Comparison of ENCODE assay signal across 8 cellular contexts in the genomic region with DNA sequence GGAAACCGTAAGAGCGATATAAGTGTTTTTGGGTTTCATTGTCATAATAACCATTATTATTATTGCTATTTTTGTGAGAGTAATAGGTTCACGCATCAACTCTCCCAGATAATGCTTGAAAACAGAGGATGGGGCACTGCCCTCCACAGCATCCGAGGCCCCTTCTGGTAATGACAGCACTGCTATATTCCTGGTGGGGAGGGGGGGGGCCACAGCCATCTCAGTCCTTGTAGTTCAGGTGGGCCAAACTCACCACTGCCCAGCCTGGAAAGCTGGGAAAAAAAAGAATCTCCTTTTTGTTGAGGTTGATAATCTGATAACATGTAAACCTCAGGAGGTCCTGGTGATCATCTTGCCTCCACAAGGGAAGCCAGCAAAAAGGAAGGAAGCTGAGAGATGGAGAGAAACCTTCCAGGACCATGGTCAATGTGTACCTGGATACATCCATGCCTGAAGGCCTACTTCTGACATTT. TPM values are rescaled to one million over a fixed set of nuclear protein-coding genes. Genes with fewer than 3 reads are reported as not detected.
A peak's percentile ranks its signal among the peaks of the same experiment; 100 is the strongest.
DNase-seq lines count a peak whose midpoint lies in the region; ATAC-seq, FAIRE-seq and TF ChIP-seq lines count a peak whose summit lies in the region.

No MANE protein-coding gene starts in this region.

- H3K4me1 ChIP-seq in DND-41 (ENCODE audit: insufficient read depth, low read length) (peaks cover 23% of the 10 kb centered on the region), RWPE2 (ENCODE audit: insufficient read depth, poor library complexity, severe bottlenecking) (peaks cover 9% of the 10 kb centered on the region), esophagus squamous epithelium (peaks cover 5 to 20% (median 9%) of the 10 kb centered on the region in 3 donors)

- H3K4me3 ChIP-seq in DND-41 (ENCODE audit: low read depth in 1 of 2, low read length in 2 of 2) (peak overlapping the region; percentile 87 to 95; a peak in 3 of 4 replicates), RWPE2 (ENCODE audit: severe bottlenecking) (peak overlapping the region; percentile 94), esophagus squamous epithelium (peak overlapping the region; percentile 77 to 98 (median 90))

- 0 out of 2 replicates have a peak, but pooled peaks cover 5% of the 10 kb centered on the region for H4K20me1 ChIP-seq in DND-41 (ENCODE audit: insufficient read depth, low read length)

- intact Hi-C loops in esophagus squamous epithelium (cut with DNase I) (loop anchor here (5.0 to 10.0 kb wide), 2 partner anchors 61 to 318 kb away; no protein-coding TSS in a partner anchor), posterior vena cava (cut with DNase I) (loop anchor here in 1 of 2 donors (10.0 kb wide), 1 partner anchor 228 kb away; no protein-coding TSS in a partner anchor)

- peak overlapping the region; percentile 96 for H3K9ac ChIP-seq in DND-41 (ENCODE audit: low read depth, low read length)

- TF ChIP-seq POLR2A in esophagus squamous epithelium (IDR thresholded peaks at IDR 0.05) = no peak

- H3K4me2 ChIP-seq in DND-41 (ENCODE audit: insufficient read depth, low read length) = peak overlapping the region; percentile 95

- H3K36me3 ChIP-seq in DND-41 (ENCODE audit: insufficient read depth, low read length) (peaks cover 10% of the 10 kb centered on the region), RWPE2 (ENCODE audit: low read depth) (peaks cover 6% of the 10 kb centered on the region), esophagus squamous epithelium (no peaks in the 10 kb centered on the region)

- 93 to 97% methylated on average over 4 of the region's 4 CpGs for WGBS in esophagus squamous epithelium, 2 donors

- FAIRE-seq in D721Med (lab: Jason Lieb, UNC) = no peak

- H3K27ac ChIP-seq in DND-41 (ENCODE audit: low read length) (peak overlapping the region; percentile 94), RWPE2 (ENCODE audit: poor library complexity, severe bottlenecking) (peak overlapping the region; percentile 68), esophagus squamous epithelium (peak overlapping the region; percentile 95 to 98 (median 97))

- peak overlapping the region; percentile 95 for H2AFZ ChIP-seq in DND-41 (ENCODE audit: low read depth, low read length)

- H3K9me3 ChIP-seq in DND-41 (ENCODE audit: insufficient read depth, low read length, severe bottlenecking) (no peaks in the 10 kb centered on the region), RWPE2 (ENCODE audit: severe bottlenecking) (no peaks in the 10 kb centered on the region), esophagus squamous epithelium (no peaks in the 10 kb centered on the region)

- TF ChIP-seq CTCF in DND-41 (IDR thresholded peaks at IDR 0.05; ENCODE audit: borderline replicate concordance, extremely low read depth, low read length, poor library complexity, severe bottlenecking) (no peak), RWPE2 (IDR thresholded peaks at IDR 0.05; ENCODE audit: poor library complexity, severe bottlenecking) (no peak), esophagus squamous epithelium (IDR thresholded peaks at IDR 0.05) (no peak), GM20000 (IDR thresholded peaks at IDR 0.05; ENCODE audit: extremely low read depth, missing control alignments) (no peak), D721Med (IDR thresholded peaks at IDR 0.05; ENCODE audit: insufficient read depth, missing control alignments) (no peak)

- H3K79me2 ChIP-seq in DND-41 (ENCODE audit: insufficient read depth, low read length) = peaks cover 20% of the 10 kb centered on the region

- no peak for DNase-seq in DND-41
- DNase-seq in RWPE2 (ENCODE audit: low spot score) = no peak
- DNase-seq in esophagus squamous epithelium (lab: John Stamatoyannopoulos, UW) = no peak
- DNase-seq in posterior vena cava (ENCODE audit: low spot score) = peak; percentile 58
- no peak for DNase-seq in cerebellar nuclear complex (lab: John Stamatoyannopoulos, UW)
- DNase-seq in GM20000 (ENCODE audit: low spot score) = no peak
- no peak for DNase-seq in D721Med (ENCODE audit: insufficient read length, low spot score)

- H3K27me3 ChIP-seq in DND-41 (ENCODE audit: insufficient read depth, low read length, poor library complexity) = no peaks in the 10 kb centered on the region
- no peaks in the 10 kb centered on the region for H3K27me3 ChIP-seq in RWPE2 (ENCODE audit: insufficient read depth, poor library complexity, severe bottlenecking)
- no peaks in the 10 kb centered on the region for H3K27me3 ChIP-seq in esophagus squamous epithelium

- ATAC-seq in DND-41 (ENCODE audit: insufficient read depth, low read depth) (no peak), RWPE2 (ENCODE audit: low read depth) (no peak), GM21447 (IDR thresholded peaks at IDR 0.05; ENCODE audit: unreplicated experiment) (no peak)

RNA-seq across cellular contexts. Expression of a gene that starts 0.7 kb away (rescaled TPM):
- total RNA-seq in esophagus squamous epithelium (under 1 TPM; 0.38 to 0.95 (median 0.85) TPM), posterior vena cava (1 to 10 TPM; 1.1 to 3.1 TPM)
